12 cellular contexts compared by ENCODE assay signal in the genomic region with DNA sequence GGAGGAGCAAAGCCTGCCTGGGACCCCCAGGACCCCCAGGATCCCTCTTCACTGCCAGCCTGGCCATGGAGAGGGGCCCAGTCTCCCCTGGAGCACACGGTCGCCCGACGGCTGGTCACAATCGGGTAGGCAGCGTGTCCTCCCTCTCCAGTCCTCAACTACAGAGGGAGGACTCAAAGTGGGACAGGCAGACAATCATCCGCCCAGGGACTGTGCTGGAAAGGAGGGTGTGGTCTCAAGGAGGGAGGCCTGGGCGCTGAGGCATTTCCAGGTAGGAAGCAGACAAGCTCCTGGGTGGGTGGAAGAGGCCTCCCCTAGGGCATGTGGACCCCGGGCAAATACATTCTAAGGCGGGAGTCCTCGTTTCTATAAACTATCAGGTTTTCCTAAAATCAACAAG.
DNase-seq lines count a peak whose midpoint lies in the region; ATAC-seq and TF ChIP-seq lines count a peak whose summit lies in the region.
"Had no signal": no experiment of that assay in that cellular context is flagged by ENCODE, and none has a peak within 500 bp of the region (broad histone marks: within the 10 kb centered on the region; RNA-seq: fewer than 3 reads in every experiment).

No MANE protein-coding gene starts in this region.

- no peaks in the 10 kb centered on the region for H3K27me3 Mint-ChIP-seq in chondrocyte (ENCODE audit: low read depth)
- peaks cover 3% of the 10 kb centered on the region for H3K27me3 Mint-ChIP-seq in nephron progenitor cell (ENCODE audit: low read depth, poor library complexity)
- no peaks in the 10 kb centered on the region; the same call in 1 of the 2 replicates for H3K27me3 Mint-ChIP-seq in WTC11 (ENCODE audit: low read depth)

- H3K36me3 Mint-ChIP-seq in chondrocyte (ENCODE audit: low read depth) (no peaks in the 10 kb centered on the region), nephron progenitor cell (ENCODE audit: low read depth) (no peaks in the 10 kb centered on the region), WTC11 (peaks cover 3% of the 10 kb centered on the region; the same call in 1 of the 2 replicates)
- H3K36me3 Mint-ChIP-seq: CD8-positive, alpha-beta memory T cell had no signal

- CTCF ChIA-PET in WTC11 (lab: Charles Lee), result no interaction called here

- POLR2A ChIA-PET in WTC11 (lab: Charles Lee), result no interaction called here

- DNase-seq in SK-N-DZ (ENCODE audit: low spot score), result peak; percentile 65
- peak; percentile 56 for DNase-seq in chondrocyte (ENCODE audit: low spot score)
- DNase-seq in nephron progenitor cell, result no peak
- peak; percentile 64 for DNase-seq in posterior vena cava (ENCODE audit: low spot score)
- no peak for DNase-seq in UCSD-AML1 (lab: John Stamatoyannopoulos, UW; ENCODE audit: unreplicated experiment)
- DNase-seq in WTC11 (ENCODE audit: low spot score), result no peak
- no peak for DNase-seq in C1 segment of cervical spinal cord (lab: John Stamatoyannopoulos, UW)
- DNase-seq: Caco-2; CD8-positive, alpha-beta memory T cell; HCEC 1CT had no signal

- H3K4me3 Mint-ChIP-seq in chondrocyte (ENCODE audit: unreplicated experiment) (no peak overlapping the region), nephron progenitor cell (no peak overlapping the region), WTC11 (no peak overlapping the region)
- H3K4me3 Mint-ChIP-seq: CD8-positive, alpha-beta memory T cell had no signal

- intact Hi-C loops in posterior vena cava (cut with DNase I), result no loop called here

- TF ChIP-seq CTCF in chondrocyte (IDR thresholded peaks at IDR 0.05) (no peak), nephron progenitor cell (IDR thresholded peaks at IDR 0.05) (no peak), WTC11 (IDR thresholded peaks at IDR 0.05) (no peak)

- H3K4me1 Mint-ChIP-seq in chondrocyte (ENCODE audit: low read depth) (no peaks in the 10 kb centered on the region), nephron progenitor cell (no peaks in the 10 kb centered on the region), WTC11 (no peaks in the 10 kb centered on the region)
- H3K4me1 Mint-ChIP-seq: CD8-positive, alpha-beta memory T cell had no signal

- H3K9me3 Mint-ChIP-seq in chondrocyte (ENCODE audit: low read depth) (peaks cover 4% of the 10 kb centered on the region), nephron progenitor cell (peaks cover 34% of the 10 kb centered on the region), WTC11 (peaks cover 17% of the 10 kb centered on the region)

- no peak for ATAC-seq in WTC11
- ATAC-seq: A549, GM12878 had no signal

- H3K27ac Mint-ChIP-seq in chondrocyte (ENCODE audit: unreplicated experiment) (no peak overlapping the region), nephron progenitor cell (peak overlapping the region; percentile 22), WTC11 (no peak overlapping the region)
- H3K27ac Mint-ChIP-seq: CD8-positive, alpha-beta memory T cell had no signal

TF ChIP-seq in WTC11, 78 proteins besides CTCF, POLR2A, EP300 and RAD21:
- TF ChIP-seq, protein P1, sequence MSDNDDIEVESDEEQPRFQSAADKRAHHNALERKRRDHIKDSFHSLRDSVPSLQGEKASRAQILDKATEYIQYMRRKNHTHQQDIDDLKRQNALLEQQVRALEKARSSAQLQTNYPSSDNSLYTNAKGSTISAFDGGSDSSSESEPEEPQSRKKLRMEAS (CRISPR knock-in tag; IDR thresholded peaks at IDR 0.05), result no peak

Comparison
In these comparisons a context has a peak if more than half of its experiments do, and no peak if none do; other contexts are left out.
1. DNase-seq: peak in SK-N-DZ (single experiment), chondrocyte (single experiment) and posterior vena cava (single experiment); none in nephron progenitor cell (single experiment), UCSD-AML1 (single experiment), WTC11 (single experiment) and C1 segment of cervical spinal cord (0 of 14).